In the genomic region with DNA sequence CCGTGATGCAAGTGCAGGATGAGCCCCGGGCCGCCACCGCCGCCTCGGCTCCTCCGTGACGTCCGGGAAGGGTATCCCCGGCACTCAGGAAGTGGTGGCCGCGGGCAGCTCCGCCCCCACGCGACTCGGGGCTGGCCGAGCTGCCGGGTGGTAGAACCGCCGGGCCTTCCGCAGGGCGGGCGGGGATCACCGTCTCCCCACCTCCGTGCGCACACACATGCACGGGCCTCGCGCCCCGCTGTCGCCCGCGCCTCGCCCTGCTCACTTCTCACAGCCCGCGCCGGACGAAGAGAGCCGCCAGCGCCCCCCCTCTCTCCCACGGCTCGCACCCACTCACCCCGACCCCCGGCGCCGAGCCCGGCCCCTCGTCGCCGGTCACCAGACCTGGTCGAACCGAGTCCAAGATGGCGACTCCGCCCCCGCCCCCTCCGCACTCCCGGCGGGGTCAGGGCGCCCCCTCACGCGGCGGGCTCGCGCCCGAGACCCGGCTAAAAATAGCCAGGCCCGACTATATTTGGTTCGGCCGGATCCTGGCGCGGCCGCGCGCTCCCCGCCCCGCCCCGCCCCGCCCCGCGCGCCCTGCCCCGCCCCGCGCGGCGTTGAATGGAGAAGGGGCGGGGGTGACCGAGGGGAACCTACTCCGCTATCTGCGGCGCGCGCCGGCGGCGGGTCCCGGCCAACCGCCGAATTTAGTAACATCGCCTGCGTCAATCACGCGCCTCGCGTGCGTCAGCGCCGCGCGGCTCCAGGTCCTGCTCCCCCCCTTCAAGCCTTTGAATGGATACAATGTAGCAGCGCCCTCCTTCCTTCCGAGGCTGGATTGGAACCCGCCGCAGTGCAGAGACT, we compare ENCODE assay signal across 1 cellular context.
TF ChIP-seq lines count a peak whose summit lies in the region.

No MANE protein-coding gene starts in this region.

TF ChIP-seq in HEK293, 187 proteins besides CTCF, POLR2A, EP300 and RAD21 (continued from another document):
- TF ChIP-seq, protein P1, sequence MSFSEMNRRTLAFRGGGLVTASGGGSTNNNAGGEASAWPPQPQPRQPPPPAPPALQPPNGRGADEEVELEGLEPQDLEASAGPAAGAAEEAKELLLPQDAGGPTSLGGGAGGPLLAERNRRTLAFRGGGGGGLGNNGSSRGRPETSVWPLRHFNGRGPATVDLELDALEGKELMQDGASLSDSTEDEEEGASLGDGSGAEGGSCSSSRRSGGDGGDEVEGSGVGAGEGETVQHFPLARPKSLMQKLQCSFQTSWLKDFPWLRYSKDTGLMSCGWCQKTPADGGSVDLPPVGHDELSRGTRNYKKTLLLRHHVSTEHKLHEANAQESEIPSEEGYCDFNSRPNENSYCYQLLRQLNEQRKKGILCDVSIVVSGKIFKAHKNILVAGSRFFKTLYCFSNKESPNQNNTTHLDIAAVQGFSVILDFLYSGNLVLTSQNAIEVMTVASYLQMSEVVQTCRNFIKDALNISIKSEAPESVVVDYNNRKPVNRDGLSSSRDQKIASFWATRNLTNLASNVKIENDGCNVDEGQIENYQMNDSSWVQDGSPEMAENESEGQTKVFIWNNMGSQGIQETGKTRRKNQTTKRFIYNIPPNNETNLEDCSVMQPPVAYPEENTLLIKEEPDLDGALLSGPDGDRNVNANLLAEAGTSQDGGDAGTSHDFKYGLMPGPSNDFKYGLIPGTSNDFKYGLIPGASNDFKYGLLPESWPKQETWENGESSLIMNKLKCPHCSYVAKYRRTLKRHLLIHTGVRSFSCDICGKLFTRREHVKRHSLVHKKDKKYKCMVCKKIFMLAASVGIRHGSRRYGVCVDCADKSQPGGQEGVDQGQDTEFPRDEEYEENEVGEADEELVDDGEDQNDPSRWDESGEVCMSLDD (tag by site-specific recombination; IDR thresholded peaks at IDR 0.05) = peak; percentile 66
- TF ChIP-seq HOXA7 (CRISPR knock-in tag; IDR thresholded peaks at IDR 0.05; ENCODE audit: borderline replicate concordance) = no peak
- peak; percentile 35; the same call in 1 of the 2 replicates for TF ChIP-seq ZNF10 (tag by site-specific recombination; IDR thresholded peaks at IDR 0.05)
- TF ChIP-seq ZNF837 (tag by site-specific recombination; IDR thresholded peaks at IDR 0.05) = no peak
- no peak for TF ChIP-seq ZNF112 (tag by site-specific recombination; IDR thresholded peaks at IDR 0.05)
- TF ChIP-seq ZNF274 (IDR thresholded peaks at IDR 0.05; ENCODE audit: low read length) = no peak
- TF ChIP-seq ZNF274 (tag by site-specific recombination; IDR thresholded peaks at IDR 0.05; ENCODE audit: borderline replicate concordance) = no peak
- TF ChIP-seq, protein P2, sequence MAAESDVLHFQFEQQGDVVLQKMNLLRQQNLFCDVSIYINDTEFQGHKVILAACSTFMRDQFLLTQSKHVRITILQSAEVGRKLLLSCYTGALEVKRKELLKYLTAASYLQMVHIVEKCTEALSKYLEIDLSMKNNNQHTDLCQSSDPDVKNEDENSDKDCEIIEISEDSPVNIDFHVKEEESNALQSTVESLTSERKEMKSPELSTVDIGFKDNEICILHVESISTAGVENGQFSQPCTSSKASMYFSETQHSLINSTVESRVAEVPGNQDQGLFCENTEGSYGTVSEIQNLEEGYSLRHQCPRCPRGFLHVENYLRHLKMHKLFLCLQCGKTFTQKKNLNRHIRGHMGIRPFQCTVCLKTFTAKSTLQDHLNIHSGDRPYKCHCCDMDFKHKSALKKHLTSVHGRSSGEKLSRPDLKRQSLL (tag by site-specific recombination; IDR thresholded peaks at IDR 0.05) = peak; percentile 91
- TF ChIP-seq ZNF701 (tag by site-specific recombination; IDR thresholded peaks at IDR 0.05) = no peak
- TF ChIP-seq ZEB2 (tag by site-specific recombination; IDR thresholded peaks at IDR 0.05) = peak; percentile 54; the same call in 1 of the 2 replicates
- no peak for TF ChIP-seq GLI2 (tag by site-specific recombination; IDR thresholded peaks at IDR 0.05; ENCODE audit: borderline replicate concordance, low read depth)
- 0 out of 2 replicates have a peak, but pooled peaks have one; percentile 31 for TF ChIP-seq ZNF785 (tag by site-specific recombination; IDR thresholded peaks at IDR 0.05)
- TF ChIP-seq, protein P3, sequence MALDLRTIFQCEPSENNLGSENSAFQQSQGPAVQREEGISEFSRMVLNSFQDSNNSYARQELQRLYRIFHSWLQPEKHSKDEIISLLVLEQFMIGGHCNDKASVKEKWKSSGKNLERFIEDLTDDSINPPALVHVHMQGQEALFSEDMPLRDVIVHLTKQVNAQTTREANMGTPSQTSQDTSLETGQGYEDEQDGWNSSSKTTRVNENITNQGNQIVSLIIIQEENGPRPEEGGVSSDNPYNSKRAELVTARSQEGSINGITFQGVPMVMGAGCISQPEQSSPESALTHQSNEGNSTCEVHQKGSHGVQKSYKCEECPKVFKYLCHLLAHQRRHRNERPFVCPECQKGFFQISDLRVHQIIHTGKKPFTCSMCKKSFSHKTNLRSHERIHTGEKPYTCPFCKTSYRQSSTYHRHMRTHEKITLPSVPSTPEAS (tag by site-specific recombination; IDR thresholded peaks at IDR 0.05) = peak; percentile 71
- no peak for TF ChIP-seq ZFP3 (tag by site-specific recombination; IDR thresholded peaks at IDR 0.05; ENCODE audit: low read depth)
- TF ChIP-seq ZNF221 (tag by site-specific recombination; IDR thresholded peaks at IDR 0.05; ENCODE audit: borderline replicate concordance) = no peak
- TF ChIP-seq ZNF530 (tag by site-specific recombination; IDR thresholded peaks at IDR 0.05; ENCODE audit: low read depth) = no peak
- no peak for TF ChIP-seq TCF7L2 (IDR thresholded peaks at IDR 0.05; ENCODE audit: borderline replicate concordance, low read depth, low read length)
- TF ChIP-seq ZNF510 (tag by site-specific recombination; IDR thresholded peaks at IDR 0.05; ENCODE audit: insufficient replicate concordance) = no peak
- TF ChIP-seq ZNF404 (tag by site-specific recombination; IDR thresholded peaks at IDR 0.05) = no peak
- peak; percentile 91 for TF ChIP-seq ZSCAN30 (tag by site-specific recombination; IDR thresholded peaks at IDR 0.05)
- no peak for TF ChIP-seq ZNF658 (tag by site-specific recombination; IDR thresholded peaks at IDR 0.05)
- no peak for TF ChIP-seq ZNF555 (tag by site-specific recombination; conservative IDR thresholded peaks at IDR 0.05)
- TF ChIP-seq ZNF366 (tag by site-specific recombination; conservative IDR thresholded peaks at IDR 0.05) = peak; percentile 48; the same call in 1 of the 2 replicates
- TF ChIP-seq, protein P4, sequence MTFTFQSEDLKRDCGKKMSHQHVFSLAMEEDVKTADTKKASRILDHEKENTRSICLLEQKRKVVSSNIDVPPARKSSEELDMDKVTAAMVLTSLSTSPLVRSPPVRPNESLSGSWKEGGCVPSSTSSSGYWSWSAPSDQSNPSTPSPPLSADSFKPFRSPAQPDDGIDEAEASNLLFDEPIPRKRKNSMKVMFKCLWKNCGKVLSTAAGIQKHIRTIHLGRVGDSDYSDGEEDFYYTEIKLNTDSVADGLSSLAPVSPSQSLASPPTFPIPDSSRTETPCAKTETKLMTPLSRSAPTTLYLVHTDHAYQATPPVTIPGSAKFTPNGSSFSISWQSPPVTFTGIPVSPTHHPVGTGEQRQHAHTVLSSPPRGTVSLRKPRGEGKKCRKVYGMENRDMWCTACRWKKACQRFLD (tag by site-specific recombination; IDR thresholded peaks at IDR 0.05) = no peak
- no peak for TF ChIP-seq ZNF624 (tag by site-specific recombination; IDR thresholded peaks at IDR 0.05)
